Comparison of ENCODE assay signal across 1 cellular context in genomic region chr17:44995602-44996001, GRCh38.
TF ChIP-seq lines count a peak whose summit lies in the region.

No MANE protein-coding gene starts in this region.

TF ChIP-seq in H1, 55 proteins besides CTCF, POLR2A, EP300 and RAD21:
- TF ChIP-seq CHD2 (IDR thresholded peaks at IDR 0.05; ENCODE audit: low read length) (no peak), CBX5 (IDR thresholded peaks at IDR 0.05; ENCODE audit: low read depth, low read length) (no peak), ATF3 (IDR thresholded peaks at IDR 0.05; ENCODE audit: insufficient read depth, low read depth, low read length) (no peak), SIX5 (IDR thresholded peaks at IDR 0.05; ENCODE audit: low read depth, low read length) (no peak), CTBP2 (IDR thresholded peaks at IDR 0.05; ENCODE audit: borderline replicate concordance, insufficient read depth, insufficient read length, low read length) (no peak), CREB1 (IDR thresholded peaks at IDR 0.05) (no peak), KDM1A (IDR thresholded peaks at IDR 0.05; ENCODE audit: borderline replicate concordance, low read length) (no peak), YY1 (IDR thresholded peaks at IDR 0.05; ENCODE audit: low read depth, low read length) (no peak)
